ENCODE assay signal across 8 cellular contexts in the genomic region with DNA sequence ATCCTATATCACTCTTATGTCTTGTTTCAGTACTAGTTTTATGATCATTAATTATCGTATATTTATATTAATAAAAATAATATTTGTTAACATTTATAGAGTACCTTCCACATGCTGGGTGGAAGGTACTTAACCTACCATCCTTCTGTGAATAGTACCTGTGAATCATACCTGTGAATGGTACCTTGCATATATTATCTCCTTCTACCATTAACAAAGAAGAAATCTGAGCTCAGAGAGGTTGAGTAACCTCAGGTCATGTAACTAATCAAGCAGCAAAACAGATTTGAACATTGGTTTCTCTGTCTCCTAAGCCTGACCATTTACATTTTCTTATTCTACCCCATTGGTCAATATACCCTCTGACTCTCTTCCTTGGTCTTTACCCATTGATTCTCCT.
"Had no signal": no experiment of that assay in that cellular context is flagged by ENCODE, and none has a peak within 500 bp of the region (broad histone marks: within the 10 kb centered on the region; RNA-seq: fewer than 3 reads in every experiment).

No MANE protein-coding gene starts in this region.

- H3K4me2 ChIP-seq: GM23338 had no signal

- H3K36me3 Mint-ChIP-seq: IgD-negative memory B cell had no signal

- H3K27ac ChIP-seq: HL-60 had no signal

- H2AFZ ChIP-seq: GM23338 had no signal

- H3K27ac Mint-ChIP-seq: GM23338, H9, IgD-negative memory B cell had no signal

- FAIRE-seq: H1, H54, HepG2 had no signal

- H3K27me3 Mint-ChIP-seq: IgD-negative memory B cell had no signal

- H3K4me3 Mint-ChIP-seq: GM23338, H9, IgD-negative memory B cell had no signal

- DNase-seq: H9, HCEC 1CT had no signal

- H3K4me3 ChIP-seq: GM23338 had no signal

- H3K4me1 Mint-ChIP-seq: GM23338, H9, IgD-negative memory B cell had no signal
